Comparison of ENCODE assay signal across 10 cellular contexts in the genomic region with DNA sequence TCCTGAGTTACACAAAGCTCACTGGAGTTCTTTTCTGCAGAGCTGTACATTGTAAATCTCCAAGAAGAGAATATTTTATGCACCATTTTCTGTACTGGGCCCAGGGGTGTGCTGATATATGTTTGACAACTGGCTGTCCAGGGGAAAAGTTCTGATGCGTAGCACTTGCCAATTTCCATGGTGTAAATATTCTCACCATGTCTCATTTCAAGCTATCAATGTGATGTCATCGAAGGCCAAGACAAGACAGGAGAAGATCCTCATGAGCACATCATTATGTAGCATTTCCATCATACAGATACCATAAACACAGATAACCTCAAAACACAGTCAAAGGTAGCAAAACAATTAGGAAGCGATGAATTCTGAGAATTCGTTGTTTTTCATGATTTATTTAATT. TPM values are rescaled to one million over a fixed set of nuclear protein-coding genes. Genes with fewer than 3 reads are reported as not detected.
"Had no signal": no experiment of that assay in that cellular context is flagged by ENCODE, and none has a peak within 500 bp of the region (broad histone marks: within the 10 kb centered on the region; RNA-seq: fewer than 3 reads in every experiment).

No MANE protein-coding gene starts in this region.

- ATAC-seq: GM23338, K562 had no signal

- FAIRE-seq: H1, H54, K562 had no signal

- DNase-seq: H9, HCEC 1CT, HFFc6, IMR-90 had no signal

- H3K4me3 ChIP-seq: GM23338, K562 had no signal

- H3K27ac ChIP-seq: HL-60 had no signal

- H2AFZ ChIP-seq: GM23338 had no signal

- H3K4me2 ChIP-seq: GM23338 had no signal

RNA-seq across cellular contexts. Expression of a gene that starts 18.9 kb away (rescaled TPM):
- total RNA-seq: GM23338, HFFc6, IMR-90, K562 had no signal
- polyA plus RNA-seq: IMR-90, K562 had no signal

RNA-seq across cellular contexts. Expression of a gene that starts 41.7 kb away (rescaled TPM):
- total RNA-seq: H1, HFFc6, HT1080, IMR-90, K562 had no signal
- polyA plus RNA-seq: IMR-90, K562 had no signal
